Comparison of ENCODE assay signal across 11 cellular contexts in the genomic region with DNA sequence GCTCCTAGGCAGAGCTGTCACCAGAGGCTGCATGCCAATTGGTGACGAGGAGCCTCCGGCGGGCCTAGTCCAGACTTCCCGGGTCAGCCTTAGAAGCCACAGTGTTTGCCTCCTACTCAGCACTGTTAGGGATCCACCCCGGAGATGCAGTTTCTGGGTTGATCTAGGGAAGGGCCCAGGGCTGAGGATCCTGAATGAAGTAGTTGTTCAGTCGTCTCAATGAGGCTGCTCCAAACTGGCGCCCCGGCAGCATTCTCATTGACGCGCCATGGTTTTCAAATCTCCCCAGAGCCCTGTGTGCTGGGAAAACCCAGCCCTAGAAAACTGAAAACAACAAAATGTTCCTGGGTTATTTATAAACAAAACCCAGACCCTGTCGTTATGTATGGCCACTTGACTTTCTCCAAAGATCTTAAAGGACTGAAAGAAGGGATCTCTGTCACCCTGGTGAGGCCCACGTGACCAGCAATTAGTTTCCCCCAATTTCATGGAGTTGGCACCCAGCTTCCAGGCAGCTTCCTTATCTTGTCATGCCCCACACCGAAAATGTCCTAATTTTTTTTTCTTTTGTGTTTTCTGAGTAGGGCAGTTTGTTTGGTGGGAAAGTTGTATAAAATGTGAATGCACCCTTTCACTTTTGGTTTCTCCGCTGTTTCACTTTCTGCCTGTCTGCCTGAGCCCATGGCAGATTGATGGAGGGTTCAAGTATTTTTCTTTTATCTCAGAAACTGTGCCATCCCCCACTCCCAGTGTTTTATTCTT. TPM values are rescaled to one million over a fixed set of nuclear protein-coding genes. Genes with fewer than 3 reads are reported as not detected.
A peak's percentile ranks its signal among the peaks of the same experiment; 100 is the strongest.
DNase-seq lines count a peak whose midpoint lies in the region; ATAC-seq and TF ChIP-seq lines count a peak whose summit lies in the region.
"Had no signal": no experiment of that assay in that cellular context is flagged by ENCODE, and none has a peak within 500 bp of the region (broad histone marks: within the 10 kb centered on the region; RNA-seq: fewer than 3 reads in every experiment).

No MANE protein-coding gene starts in this region.

- TF ChIP-seq CTCF in suprapubic skin (IDR thresholded peaks at IDR 0.05): no peak

- POLR2A ChIA-PET in activated CD4-positive, alpha-beta memory T cell treated with anti-CD3 and anti-CD28 coated beads for 36 hours (lab: Charles Lee): interaction anchor here (3.2 to 14.6 kb wide), 2 partner anchors 20 to 32 kb away, joined by 23 to 460 read pairs; no protein-coding TSS in a partner anchor

- TF ChIP-seq EP300 in suprapubic skin (IDR thresholded peaks at IDR 0.05): no peak

- intact Hi-C loops in activated CD4-positive, alpha-beta T cell treated with anti-CD3 and anti-CD28 coated beads, Interleukin-2, amount 10 ng/mL, durations not matched to agents 24 days and 14 days (cut with micrococcal nuclease): no loop called here
- intact Hi-C loops in activated CD4-positive, alpha-beta memory T cell treated with anti-CD3 and anti-CD28 coated beads for 36 hours (cut with micrococcal nuclease): no loop called here

- no peaks in the 10 kb centered on the region for H3K36me3 ChIP-seq in suprapubic skin

- no peaks in the 10 kb centered on the region for H3K27me3 Mint-ChIP-seq in activated CD4-positive, alpha-beta T cell treated with anti-CD3 and anti-CD28 coated beads, Interleukin-2, amount 10 ng/mL, durations not matched to agents 24 days and 14 days
- no peaks in the 10 kb centered on the region for H3K27me3 Mint-ChIP-seq in activated CD4-positive, alpha-beta memory T cell treated with anti-CD3 and anti-CD28 coated beads for 36 hours
- peaks cover 24 to 35% (median 31%) of the 10 kb centered on the region in 3 donors for H3K27me3 Mint-ChIP-seq in immature natural killer cell (ENCODE audit: low read depth in 3 of 3)

- peak; percentile 85 for DNase-seq in activated CD4-positive, alpha-beta T cell treated with anti-CD3 and anti-CD28 coated beads, Interleukin-2, amount 10 ng/mL, durations not matched to agents 24 days and 14 days
- no peak for DNase-seq in activated CD4-positive, alpha-beta T cell treated with anti-CD3 and anti-CD28 coated beads, Interleukin-2, amount 50 U/mL, for 1 hour
- no peak for DNase-seq in activated CD4-positive, alpha-beta memory T cell treated with anti-CD3 and anti-CD28 coated beads for 36 hours
- DNase-seq in immature natural killer cell (peak; percentile 58 to 61 (median 58)), suprapubic skin (ENCODE audit: low spot score in 2 of 2) (no peak), NCI-H2081 (lab: John Stamatoyannopoulos, UW) (no peak)
- no peak for DNase-seq in activated CD4-positive, CD25-positive, alpha-beta regulatory T cell (lab: John Stamatoyannopoulos, UW)
- DNase-seq: NCI-H1436 treated with DMSO at 0.1 percent for 48 hours had no signal

- H3K4me3 Mint-ChIP-seq in activated CD4-positive, alpha-beta T cell treated with anti-CD3 and anti-CD28 coated beads, Interleukin-2, amount 10 ng/mL, durations not matched to agents 24 days and 14 days: peak overlapping the region; percentile 100
- peak overlapping the region; percentile 99 for H3K4me3 Mint-ChIP-seq in activated CD4-positive, alpha-beta memory T cell treated with anti-CD3 and anti-CD28 coated beads for 36 hours
- peak overlapping the region; percentile 82 to 99 (median 93) for H3K4me3 Mint-ChIP-seq in immature natural killer cell

- H3K27ac Mint-ChIP-seq in activated CD4-positive, alpha-beta T cell treated with anti-CD3 and anti-CD28 coated beads, Interleukin-2, amount 10 ng/mL, durations not matched to agents 24 days and 14 days: peak overlapping the region; percentile 97
- peak overlapping the region; percentile 98 for H3K27ac Mint-ChIP-seq in activated CD4-positive, alpha-beta memory T cell treated with anti-CD3 and anti-CD28 coated beads for 36 hours
- H3K27ac Mint-ChIP-seq in immature natural killer cell: peak overlapping the region; percentile 89 to 99 (median 98)

- CTCF ChIA-PET in activated CD4-positive, alpha-beta memory T cell treated with anti-CD3 and anti-CD28 coated beads for 36 hours (lab: Charles Lee): interaction anchor here (0.8 to 29.7 kb wide), 4 partner anchors 10 to 44 kb away, joined by 3 to 1198 read pairs (median 4); partner anchors contain the start of genes CDC42BPG and PPP2R5B

- H3K9me3 ChIP-seq in suprapubic skin: no peaks in the 10 kb centered on the region
- H3K9me3 ChIP-seq: A549 had no signal

- peaks cover 19% of the 10 kb centered on the region for H3K36me3 Mint-ChIP-seq in activated CD4-positive, alpha-beta T cell treated with anti-CD3 and anti-CD28 coated beads, Interleukin-2, amount 10 ng/mL, durations not matched to agents 24 days and 14 days (ENCODE audit: low read depth)
- peaks cover 24% of the 10 kb centered on the region for H3K36me3 Mint-ChIP-seq in activated CD4-positive, alpha-beta memory T cell treated with anti-CD3 and anti-CD28 coated beads for 36 hours
- peaks cover 0 to 14% (median 7%) of the 10 kb centered on the region in 3 donors for H3K36me3 Mint-ChIP-seq in immature natural killer cell

- no peak overlapping the region for H3K4me3 ChIP-seq in suprapubic skin

- peaks cover 61% of the 10 kb centered on the region for H3K4me1 ChIP-seq in suprapubic skin

- no peak for ATAC-seq in GM19023 (IDR thresholded peaks at IDR 0.05; ENCODE audit: unreplicated experiment)
- ATAC-seq: A549 had no signal

- WGBS in suprapubic skin: 59% methylated on average over 13 of the region's 14 CpGs

- peak overlapping the region; percentile 90 for H3K27ac ChIP-seq in suprapubic skin

- TF ChIP-seq POLR2A in suprapubic skin (IDR thresholded peaks at IDR 0.05): no peak

- no peaks in the 10 kb centered on the region for H3K27me3 ChIP-seq in suprapubic skin

- H3K9me3 Mint-ChIP-seq in activated CD4-positive, alpha-beta T cell treated with anti-CD3 and anti-CD28 coated beads, Interleukin-2, amount 10 ng/mL, durations not matched to agents 24 days and 14 days: no peaks in the 10 kb centered on the region
- H3K9me3 Mint-ChIP-seq in activated CD4-positive, alpha-beta memory T cell treated with anti-CD3 and anti-CD28 coated beads for 36 hours: no peaks in the 10 kb centered on the region
- H3K9me3 Mint-ChIP-seq in immature natural killer cell: no peaks in the 10 kb centered on the region

- H3K4me1 Mint-ChIP-seq in activated CD4-positive, alpha-beta T cell treated with anti-CD3 and anti-CD28 coated beads, Interleukin-2, amount 10 ng/mL, durations not matched to agents 24 days and 14 days: peaks cover 54% of the 10 kb centered on the region
- peaks cover 49% of the 10 kb centered on the region for H3K4me1 Mint-ChIP-seq in activated CD4-positive, alpha-beta memory T cell treated with anti-CD3 and anti-CD28 coated beads for 36 hours (ENCODE audit: low read depth)
- peaks cover 51 to 56% of the 10 kb centered on the region in 2 donors for H3K4me1 Mint-ChIP-seq in immature natural killer cell

RNA-seq across cellular contexts. Expression of gene EHD1, which starts 2.0 kb away (rescaled TPM):
- total RNA-seq in activated CD4-positive, alpha-beta T cell treated with anti-CD3 and anti-CD28 coated beads, Interleukin-2, amount 10 ng/mL, durations not matched to agents 24 days and 14 days: 93.0 and 101 TPM in 2 replicates
- total RNA-seq in activated CD4-positive, alpha-beta memory T cell treated with anti-CD3 and anti-CD28 coated beads for 36 hours: 100 to 1,000 TPM; 103 to 113 TPM
- polyA plus RNA-seq in immature natural killer cell: 100 to 1,000 TPM; 136 to 247 (median 160) TPM
- 10 to 100 TPM; 47.8 to 85.4 (median 76.8) TPM for total RNA-seq in suprapubic skin

RNA-seq across cellular contexts. Expression of gene CDC42BPG, which starts 36.0 kb away (rescaled TPM):
- total RNA-seq in activated CD4-positive, alpha-beta T cell treated with anti-CD3 and anti-CD28 coated beads, Interleukin-2, amount 10 ng/mL, durations not matched to agents 24 days and 14 days: 0.05 TPM in 2 replicates
- under 1 TPM; 0.39 to 0.69 TPM for total RNA-seq in activated CD4-positive, alpha-beta memory T cell treated with anti-CD3 and anti-CD28 coated beads for 36 hours
- under 1 TPM in 2 of 3 donors, not detected in 1; 0.13 to 0.22 TPM for polyA plus RNA-seq in immature natural killer cell
- total RNA-seq in suprapubic skin: 10 to 100 TPM; 42.2 to 64.9 (median 61.1) TPM

RNA-seq across cellular contexts. Expression of gene ATG2A, which starts 36.6 kb away (rescaled TPM):
- 22.5 and 23.1 TPM in 2 replicates for total RNA-seq in activated CD4-positive, alpha-beta T cell treated with anti-CD3 and anti-CD28 coated beads, Interleukin-2, amount 10 ng/mL, durations not matched to agents 24 days and 14 days
- total RNA-seq in activated CD4-positive, alpha-beta memory T cell treated with anti-CD3 and anti-CD28 coated beads for 36 hours: 10 to 100 TPM; 20.2 to 20.5 TPM
- polyA plus RNA-seq in immature natural killer cell: 10 to 100 TPM in 1 of 3 donors, 1 to 10 TPM in 2; 3.7 to 10.0 (median 6.7) TPM
- 10 to 100 TPM; 69.5 to 82.2 (median 76.0) TPM for total RNA-seq in suprapubic skin

RNA-seq across cellular contexts. Expression of gene PPP2R5B, which starts 44.1 kb away (rescaled TPM):
- 11.4 and 16.7 TPM in 2 replicates for total RNA-seq in activated CD4-positive, alpha-beta T cell treated with anti-CD3 and anti-CD28 coated beads, Interleukin-2, amount 10 ng/mL, durations not matched to agents 24 days and 14 days
- total RNA-seq in activated CD4-positive, alpha-beta memory T cell treated with anti-CD3 and anti-CD28 coated beads for 36 hours: 10 to 100 TPM in 1 of 2 experiments, 1 to 10 TPM in 1; 9.7 to 11.9 TPM
- 10 to 100 TPM in 2 of 3 donors, 1 to 10 TPM in 1; 7.8 to 14.6 (median 14.0) TPM for polyA plus RNA-seq in immature natural killer cell
- 10 to 100 TPM; 20.1 to 38.3 (median 27.3) TPM for total RNA-seq in suprapubic skin

RNA-seq across cellular contexts. Expression of gene GPHA2, which starts 55.3 kb away (rescaled TPM):
- total RNA-seq in activated CD4-positive, alpha-beta T cell treated with anti-CD3 and anti-CD28 coated beads, Interleukin-2, amount 10 ng/mL, durations not matched to agents 24 days and 14 days: not detected in 2 replicates
- under 1 TPM in 1 of 2 experiments, not detected in 1; 0.46 TPM for total RNA-seq in activated CD4-positive, alpha-beta memory T cell treated with anti-CD3 and anti-CD28 coated beads for 36 hours
- not detected for polyA plus RNA-seq in immature natural killer cell
- not detected for total RNA-seq in suprapubic skin
- total RNA-seq: lung microvascular endothelial cell had no signal
- polyA plus RNA-seq: A549 had no signal

Comparison
In these comparisons a context has a peak if more than half of its experiments do, and no peak if none do; other contexts are left out.
1. DNase-seq: peak in activated CD4-positive, alpha-beta T cell treated with anti-CD3 and anti-CD28 coated beads, Interleukin-2, amount 10 ng/mL, durations not matched to agents 24 days and 14 days (single experiment) and immature natural killer cell (3 of 3); none in activated CD4-positive, alpha-beta T cell treated with anti-CD3 and anti-CD28 coated beads, Interleukin-2, amount 50 U/mL, for 1 hour (single experiment), activated CD4-positive, alpha-beta memory T cell treated with anti-CD3 and anti-CD28 coated beads for 36 hours (single experiment), suprapubic skin (0 of 2), activated CD4-positive, CD25-positive, alpha-beta regulatory T cell (0 of 4) and NCI-H2081 (0 of 2).
2. RNA of gene CDC42BPG, which starts 36.0 kb away (total RNA-seq): 42.2 to 64.9 TPM in suprapubic skin; 0.39 to 0.69 TPM in activated CD4-positive, alpha-beta memory T cell treated with anti-CD3 and anti-CD28 coated beads for 36 hours and 0.05 TPM in activated CD4-positive, alpha-beta T cell treated with anti-CD3 and anti-CD28 coated beads, Interleukin-2, amount 10 ng/mL, durations not matched to agents 24 days and 14 days; every median in the first group is over 10 times any median in the second.
3. Peak in every context shown above with its lines, with median percentiles within 50 percentile points of each other: H3K27ac Mint-ChIP-seq and H3K4me3 Mint-ChIP-seq.